ENCODE assay signal across 12 cellular contexts in genomic region chr4:4631150-4631549, GRCh38.
DNase-seq lines count a peak whose midpoint lies in the region; ATAC-seq and TF ChIP-seq lines count a peak whose summit lies in the region.
"Had no signal": no experiment of that assay in that cellular context is flagged by ENCODE, and none has a peak within 500 bp of the region (broad histone marks: within the 10 kb centered on the region; RNA-seq: fewer than 3 reads in every experiment).

No MANE protein-coding gene starts in this region.

- no peak overlapping the region for H2AK5ac ChIP-seq in neuronal stem cell (ENCODE audit: low read depth, low read length)

- TF ChIP-seq CTCF in MM.1S (IDR thresholded peaks at IDR 0.05; ENCODE audit: low read length) (no peak), PC-9 (conservative IDR thresholded peaks at IDR 0.05) (no peak)

- 0 out of 2 replicates have a peak overlapping the region, but pooled peaks have one; percentile 0 for H3K4me2 ChIP-seq in MM.1S (ENCODE audit: low read depth, low read length)
- H3K4me2 ChIP-seq in neuronal stem cell (ENCODE audit: insufficient read depth, low read length, poor library complexity, severe bottlenecking) = no peak overlapping the region
- no peak overlapping the region for H3K4me2 ChIP-seq in PC-9

- H3K9me2 ChIP-seq in MM.1S (replicated peaks; ENCODE audit: insufficient read depth, low read length) (no peaks in the 10 kb centered on the region), PC-9 (ENCODE audit: insufficient read depth) (no peaks in the 10 kb centered on the region)

- no peak overlapping the region for H4K8ac ChIP-seq in neuronal stem cell (ENCODE audit: low read depth, low read length)

- H3K36me3 ChIP-seq in MM.1S (replicated peaks; ENCODE audit: insufficient read depth, low read length) (no peaks in the 10 kb centered on the region), neuronal stem cell (replicated peaks in 1 of 2; ENCODE audit: control insufficient read depth in 2 of 2, insufficient read depth in 2 of 2, low read length in 2 of 2) (no peaks in the 10 kb centered on the region), PC-9 (ENCODE audit: low read depth) (no peaks in the 10 kb centered on the region)
- H3K36me3 ChIP-seq: neutrophil had no signal

- H3K79me1 ChIP-seq in neuronal stem cell (ENCODE audit: low read depth, low read length) = no peaks in the 10 kb centered on the region

- no peak overlapping the region for H2BK120ac ChIP-seq in neuronal stem cell (ENCODE audit: low read depth, low read length)

- H2AFZ ChIP-seq in MM.1S (ENCODE audit: low read length) (no peak overlapping the region), neuronal stem cell (ENCODE audit: low read length) (no peak overlapping the region), PC-9 (no peak overlapping the region)

- H3K23ac ChIP-seq in neuronal stem cell (ENCODE audit: low read depth, low read length, poor library complexity) = no peak overlapping the region

- BruUV-seq in PC-9 (replicated peaks; lab: Mats Ljungman, UMichigan) = no TSS peak

- H3K9ac ChIP-seq in MM.1S (ENCODE audit: low read length) = no peak overlapping the region
- H3K9ac ChIP-seq in neuronal stem cell (ENCODE audit: low read depth, low read length, poor library complexity) = no peak overlapping the region

- POLR2A ChIA-PET in PC-9 (lab: Charles Lee; ENCODE audit: unreplicated experiment) = interaction anchor here (0.6 kb wide), 1 partner anchor 56 kb away, joined by 4 read pairs; no protein-coding TSS in a partner anchor

- H2BK5ac ChIP-seq in neuronal stem cell (ENCODE audit: low read length) = no peak overlapping the region

- H2BK12ac ChIP-seq in neuronal stem cell (ENCODE audit: low read length) = no peak overlapping the region

- H3K4me3 ChIP-seq in MM.1S (ENCODE audit: low read length) (no peak overlapping the region), neuronal stem cell (ENCODE audit: low read length in 2 of 2) (no peak overlapping the region), PC-9 (no peak overlapping the region)

- CTCF ChIA-PET in PC-9 (lab: Charles Lee) = no interaction called here

- H3K27ac ChIP-seq in MM.1S (ENCODE audit: low read length) (no peak overlapping the region), neuronal stem cell (replicated peaks; ENCODE audit: low read length) (no peak overlapping the region), PC-9 (no peak overlapping the region)
- H3K27ac ChIP-seq: neutrophil had no signal

- ATAC-seq in GM18868 (IDR thresholded peaks at IDR 0.05; ENCODE audit: unreplicated experiment) (peak; percentile 69), GM21367 (IDR thresholded peaks at IDR 0.05; ENCODE audit: unreplicated experiment) (peak; percentile 90), HG02973 (IDR thresholded peaks at IDR 0.05; ENCODE audit: unreplicated experiment) (peak; percentile 95)
- ATAC-seq: left lobe of liver had no signal

- H3K14ac ChIP-seq in neuronal stem cell (ENCODE audit: low read length) = no peak overlapping the region

- peak; percentile 18 for DNase-seq in MM.1S
- no peak for DNase-seq in neuronal stem cell (ENCODE audit: low spot score)
- DNase-seq in hippocampal formation (lab: John Stamatoyannopoulos, UW) = no peak
- DNase-seq in PC-9 = no peak
- DNase-seq in T-helper 9 cell = no peak
- DNase-seq: effector CD8-positive, alpha-beta T cell; Karpas-422 had no signal

- intact Hi-C loops in PC-9 (cut with micrococcal nuclease; ENCODE audit: unreplicated experiment) = no loop called here

- no peak overlapping the region for H3K4ac ChIP-seq in neuronal stem cell (ENCODE audit: low read length)

- no peak overlapping the region for H3K18ac ChIP-seq in neuronal stem cell (ENCODE audit: low read length)

- H3K27me3 ChIP-seq in MM.1S (replicated peaks; ENCODE audit: insufficient read depth, low read length) (no peaks in the 10 kb centered on the region), neuronal stem cell (ENCODE audit: control insufficient read depth in 3 of 3, insufficient read depth in 3 of 3, low read depth in 1 of 3, low read length in 3 of 3) (no peaks in the 10 kb centered on the region), PC-9 (ENCODE audit: insufficient read depth, low read depth) (no peaks in the 10 kb centered on the region)
- H3K27me3 ChIP-seq: neutrophil had no signal

- H3F3A ChIP-seq in MM.1S (ENCODE audit: insufficient read depth, low read length) (no peaks in the 10 kb centered on the region; the same call in 1 of the 2 replicates), PC-9 (ENCODE audit: insufficient read depth, low read depth) (no peaks in the 10 kb centered on the region)

- H2BK15ac ChIP-seq in neuronal stem cell (ENCODE audit: low read length) = no peak overlapping the region

- H4K20me1 ChIP-seq in MM.1S (ENCODE audit: insufficient read depth, low read length) = no peaks in the 10 kb centered on the region
- H4K20me1 ChIP-seq in PC-9 (ENCODE audit: insufficient read depth) = no peaks in the 10 kb centered on the region

- H3K9me3 ChIP-seq in MM.1S (replicated peaks; ENCODE audit: insufficient read depth, low read length) (no peaks in the 10 kb centered on the region), neuronal stem cell (replicated peaks in 1 of 2; ENCODE audit: control insufficient read depth in 2 of 2, insufficient read depth in 1 of 2, low read depth in 1 of 2, low read length in 2 of 2) (no peaks in the 10 kb centered on the region), PC-9 (ENCODE audit: insufficient read depth, low read depth) (no peaks in the 10 kb centered on the region)
- H3K9me3 ChIP-seq: neutrophil had no signal

- H3K4me1 ChIP-seq in MM.1S (ENCODE audit: low read length) (peaks cover 11% of the 10 kb centered on the region), neuronal stem cell (ENCODE audit: control insufficient read depth in 2 of 2, insufficient read depth in 1 of 2, low read depth in 1 of 2, low read length in 2 of 2) (peaks cover 3 to 7% of the 10 kb centered on the region in 2 donors), PC-9 (replicated peaks; ENCODE audit: insufficient read depth) (no peaks in the 10 kb centered on the region)

- H3K79me2 ChIP-seq in MM.1S (ENCODE audit: low read length) = no peaks in the 10 kb centered on the region
- no peaks in the 10 kb centered on the region for H3K79me2 ChIP-seq in PC-9 (ENCODE audit: low read depth)

- H4K91ac ChIP-seq in neuronal stem cell (ENCODE audit: low read depth, low read length, poor library complexity) = no peak overlapping the region
